Comparison of ENCODE assay signal across 8 cellular contexts in the genomic region with DNA sequence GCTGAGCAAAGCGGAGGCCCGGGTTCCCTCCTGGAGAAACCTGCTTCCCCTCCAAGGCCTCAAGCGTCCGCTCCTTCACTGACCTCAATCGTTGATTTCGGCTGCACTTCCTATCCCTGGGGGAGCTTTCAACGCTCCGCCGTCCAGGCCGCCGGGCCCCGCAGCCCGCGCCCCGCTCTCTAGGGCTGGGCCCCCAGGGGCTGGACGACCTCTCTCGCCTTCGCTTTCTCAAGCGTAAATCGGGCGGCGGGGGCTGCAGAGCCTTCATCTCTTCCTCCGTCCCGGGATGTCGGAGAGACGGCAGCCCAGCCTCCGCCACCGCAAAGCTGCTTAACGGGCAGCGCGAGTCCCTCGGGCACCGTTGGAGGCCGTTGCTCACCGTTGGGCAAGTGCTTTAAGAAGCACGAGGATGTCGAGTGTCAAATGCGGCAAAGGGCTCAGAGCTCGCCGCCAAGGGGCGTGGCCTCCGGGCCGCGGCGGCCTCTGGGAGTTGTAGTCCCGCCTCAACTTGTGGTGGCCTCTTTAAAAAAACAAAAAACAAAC. TPM values are rescaled to one million over a fixed set of nuclear protein-coding genes. Genes with fewer than 3 reads are reported as not detected.
DNase-seq lines count a peak whose midpoint lies in the region; ATAC-seq and TF ChIP-seq lines count a peak whose summit lies in the region.

No MANE protein-coding gene starts in this region.

- H3K27me3 Mint-ChIP-seq in chondrocyte (ENCODE audit: low read depth): no peaks in the 10 kb centered on the region

- ATAC-seq in HG02885 (IDR thresholded peaks at IDR 0.05; ENCODE audit: poor library complexity, unreplicated experiment): peak; percentile 73
- peak; percentile 68 for ATAC-seq in left lobe of liver

- H3K27ac Mint-ChIP-seq in chondrocyte (ENCODE audit: unreplicated experiment): peak overlapping the region; percentile 85

- H3K36me3 Mint-ChIP-seq in chondrocyte (ENCODE audit: low read depth): peaks cover 5% of the 10 kb centered on the region

- H3K4me1 Mint-ChIP-seq in chondrocyte (ENCODE audit: low read depth): peaks cover 17% of the 10 kb centered on the region

- DNase-seq in DMS53 (lab: John Stamatoyannopoulos, UW): peak; percentile 86
- DNase-seq in activated CD4-positive, alpha-beta T cell treated with anti-CD3 and anti-CD28 coated beads for 1 hour: peak; percentile 67
- peak; percentile 75 for DNase-seq in chondrocyte (ENCODE audit: low spot score)
- DNase-seq in left lobe of liver (ENCODE audit: low spot score): no peak
- DNase-seq in stimulated activated CD4-positive, alpha-beta T cell treated with anti-CD3 and anti-CD28 coated beads, Interleukin-1b, Interleukin-23, amount 100 ng/mL, for 24 hours (ENCODE audit: low read depth in 4 of 4, low spot score in 1 of 4): peak in 3 of 4 experiments; percentile 55 to 63 (median 59)
- DNase-seq in NCI-H510A (lab: John Stamatoyannopoulos, UW): no peak
- DNase-seq in HCEC 1CT: no peak

- TF ChIP-seq CTCF in chondrocyte (IDR thresholded peaks at IDR 0.05): no peak

- peak overlapping the region; percentile 79 for H3K4me3 Mint-ChIP-seq in chondrocyte (ENCODE audit: unreplicated experiment)

- no peaks in the 10 kb centered on the region for H3K9me3 Mint-ChIP-seq in chondrocyte (ENCODE audit: low read depth)

RNA-seq across cellular contexts. Expression of a gene that starts 8.5 kb away (rescaled TPM):
- total RNA-seq in chondrocyte: 16.2 to 33.3 TPM (median 16.5 TPM) in 3 replicates
- 5.3 TPM for total RNA-seq in left lobe of liver

RNA-seq across cellular contexts. Expression of a gene that starts 27.8 kb away (rescaled TPM):
- total RNA-seq in chondrocyte: 24.9 to 36.7 TPM (median 29.7 TPM) in 3 replicates
- 20.1 TPM for total RNA-seq in left lobe of liver

RNA-seq across cellular contexts. Expression of a gene that starts 57.1 kb away (rescaled TPM):
- total RNA-seq in chondrocyte: 2.7 to 3.3 TPM (median 2.9 TPM) in 3 replicates
- total RNA-seq in left lobe of liver: 8.0 TPM

Comparison
In these comparisons a context has a peak if more than half of its experiments do, and no peak if none do; other contexts are left out.
1. DNase-seq: peak in DMS53 (single experiment), activated CD4-positive, alpha-beta T cell treated with anti-CD3 and anti-CD28 coated beads for 1 hour (single experiment), chondrocyte (single experiment) and stimulated activated CD4-positive, alpha-beta T cell treated with anti-CD3 and anti-CD28 coated beads, Interleukin-1b, Interleukin-23, amount 100 ng/mL, for 24 hours (3 of 4); none in left lobe of liver (single experiment), NCI-H510A (single experiment) and HCEC 1CT (single experiment).